Comparison of ENCODE assay signal across 9 cellular contexts in genomic region chr4:98659741-98660507, GRCh38. TPM values are rescaled to one million over a fixed set of nuclear protein-coding genes. Genes with fewer than 3 reads are reported as not detected.
DNase-seq lines count a peak whose midpoint lies in the region; ATAC-seq and TF ChIP-seq lines count a peak whose summit lies in the region.
"Had no signal": no experiment of that assay in that cellular context is flagged by ENCODE, and none has a peak within 500 bp of the region (broad histone marks: within the 10 kb centered on the region; RNA-seq: fewer than 3 reads in every experiment).

No MANE protein-coding gene starts in this region.

- H3K4me3 Mint-ChIP-seq in osteocyte (ENCODE audit: unreplicated experiment), result peak overlapping the region; percentile 89

- no peaks in the 10 kb centered on the region for H3K9me3 Mint-ChIP-seq in osteocyte (ENCODE audit: unreplicated experiment)

- DNase-seq in ELR (ENCODE audit: low read depth), result peak; percentile 74
- peak; percentile 18 for DNase-seq in OCI-M1 (lab: John Stamatoyannopoulos, UW)
- no peak for DNase-seq in epithelial cell of prostate (ENCODE audit: low read depth, low spot score)
- no peak for DNase-seq in osteocyte (ENCODE audit: extremely low spot score, unreplicated experiment)
- DNase-seq in NCI-H446 treated with DMSO at 0.1 percent for 48 hours (lab: John Stamatoyannopoulos, UW), result no peak
- DNase-seq: effector CD4-positive, alpha-beta T cell had no signal

- peak overlapping the region; percentile 63 for H3K27ac ChIP-seq in epithelial cell of prostate

- ATAC-seq in HG03196 (IDR thresholded peaks at IDR 0.05; ENCODE audit: unreplicated experiment) (no peak), GM19463 (IDR thresholded peaks at IDR 0.05; ENCODE audit: unreplicated experiment) (no peak), HG02759 (IDR thresholded peaks at IDR 0.05; ENCODE audit: unreplicated experiment) (no peak)

- H3K27me3 Mint-ChIP-seq in osteocyte (ENCODE audit: unreplicated experiment), result no peaks in the 10 kb centered on the region

- TF ChIP-seq CTCF in osteocyte (IDR thresholded peaks at IDR 0.05), result no peak

- peak overlapping the region; percentile 89 for H3K27ac Mint-ChIP-seq in osteocyte (ENCODE audit: unreplicated experiment)

- H3K4me1 Mint-ChIP-seq in osteocyte (ENCODE audit: unreplicated experiment), result peaks cover 49% of the 10 kb centered on the region

- no peaks in the 10 kb centered on the region for H3K36me3 Mint-ChIP-seq in osteocyte (ENCODE audit: unreplicated experiment)

RNA-seq across cellular contexts. Expression of gene TSPAN5, which starts 1.5 kb away (rescaled TPM):
- 64.2 and 66.0 TPM in 2 replicates for total RNA-seq in osteocyte

Comparison
In these comparisons a context has a peak if more than half of its experiments do, and no peak if none do; other contexts are left out.
1. DNase-seq: peak in ELR (single experiment) and OCI-M1 (single experiment); none in epithelial cell of prostate (single experiment), osteocyte (single experiment) and NCI-H446 treated with DMSO at 0.1 percent for 48 hours (single experiment).